In genomic region chr6:22189946-22190345, GRCh38 we compare ENCODE assay signal across 1 cellular context.
TF ChIP-seq lines count a peak whose summit lies in the region.

No MANE protein-coding gene starts in this region.

TF ChIP-seq in GM23338, 12 proteins besides CTCF, POLR2A, EP300 and RAD21 (continued from another document):
- TF ChIP-seq ZNF462 (CRISPR knock-in tag; IDR thresholded peaks at IDR 0.05) (no peak), EZH2phosphoT487 (IDR thresholded peaks at IDR 0.05; ENCODE audit: unreplicated experiment) (no peak), POLR2AphosphoS5 (IDR thresholded peaks at IDR 0.05; ENCODE audit: low read depth) (no peak), STAT1 (IDR thresholded peaks at IDR 0.05; ENCODE audit: unreplicated experiment) (no peak), REST (IDR thresholded peaks at IDR 0.05; ENCODE audit: unreplicated experiment) (no peak), JUNB (IDR thresholded peaks at IDR 0.05; ENCODE audit: unreplicated experiment) (no peak), NANOG (IDR thresholded peaks at IDR 0.05; ENCODE audit: borderline replicate concordance) (no peak)
